ENCODE assay signal across 8 cellular contexts in genomic region chr1:40040511-40041465, GRCh38. TPM values are rescaled to one million over a fixed set of nuclear protein-coding genes. Genes with fewer than 3 reads are reported as not detected.
DNase-seq lines count a peak whose midpoint lies in the region; ATAC-seq lines count a peak whose summit lies in the region.

Gene CAP1, plus strand, starts transcription at chr1:40040729. Its CDS starts 18,618 bp downstream, at chr1:40059347.

- H4K20me1 ChIP-seq in BLaER1, result peaks cover 51% of the 10 kb centered on the region

- H3K4me3 ChIP-seq in BLaER1, result peak within 1 kb of the TSS; percentile 99

- ATAC-seq in GM19328 (IDR thresholded peaks at IDR 0.05; ENCODE audit: unreplicated experiment), result peak; percentile 81
- ATAC-seq in HG03520 (IDR thresholded peaks at IDR 0.05; ENCODE audit: unreplicated experiment), result peak; percentile 81
- peak; percentile 93 for ATAC-seq in left lobe of liver

- H3K27ac ChIP-seq in BLaER1, result peak within 1 kb of the TSS; percentile 93

- peak within 1 kb of the TSS; percentile 94 for H3K4me2 ChIP-seq in BLaER1

- no peaks in the 10 kb centered on the region for H3K27me3 ChIP-seq in BLaER1

- H3K9me3 ChIP-seq in BLaER1, result no peaks in the 10 kb centered on the region

- peaks cover 63% of the 10 kb centered on the region for H3K4me1 ChIP-seq in BLaER1

- peak within 1 kb of the TSS; percentile 93 for H3K9ac ChIP-seq in BLaER1

- H3K36me3 ChIP-seq in BLaER1, result peaks cover 31% of the 10 kb centered on the region

- peak; percentile 97 for DNase-seq in NCI-H69 (lab: John Stamatoyannopoulos, UW)
- peak; percentile 99 to 100 for DNase-seq in activated CD4-positive, alpha-beta T cell treated with anti-CD3 and anti-CD28 coated beads, Interleukin-2, amount 50 U/mL, for 24 hours (ENCODE audit: low read depth in 1 of 2, low spot score in 1 of 2)
- DNase-seq in dedifferentiated amniotic fluid mesenchymal stem cell (ENCODE audit: extremely low spot score), result peak; percentile 98
- peak; percentile 100 for DNase-seq in left lobe of liver (ENCODE audit: low spot score)
- peak; percentile 99 to 100 for DNase-seq in stimulated activated CD4-positive, alpha-beta T cell treated with anti-CD3 and anti-CD28 coated beads, Interleukin-2, amount 100 ng/mL, for 48 hours

RNA-seq across cellular contexts. Expression of gene CAP1, which starts in this region (rescaled TPM):
- 98.9 TPM for total RNA-seq in left lobe of liver

Comparison
In these comparisons a context has a peak if more than half of its experiments do, and no peak if none do; other contexts are left out.
1. Peak in every context shown above with its lines: DNase-seq, ATAC-seq, H3K4me3 ChIP-seq and H3K27ac ChIP-seq.